1 cellular context compared by ENCODE assay signal in genomic region chr19:31436121-31436776, GRCh38.
TF ChIP-seq lines count a peak whose summit lies in the region.

No MANE protein-coding gene starts in this region.

TF ChIP-seq in IMR-90, 13 proteins besides CTCF, POLR2A, EP300 and RAD21 (continued from another document):
- TF ChIP-seq USF2 (IDR thresholded peaks at IDR 0.05; ENCODE audit: low read depth, low read length): no peak
- no peak for TF ChIP-seq MXI1 (IDR thresholded peaks at IDR 0.05; ENCODE audit: borderline replicate concordance, low read depth, low read length)
- TF ChIP-seq ELK1 (IDR thresholded peaks at IDR 0.05; ENCODE audit: borderline replicate concordance, low read depth, low read length): no peak
- TF ChIP-seq FOS (IDR thresholded peaks at IDR 0.05; ENCODE audit: low read depth, low read length): no peak
